21 cellular contexts compared by ENCODE assay signal in genomic region chr14:51523243-51523642, GRCh38.
DNase-seq lines count a peak whose midpoint lies in the region; ATAC-seq, FAIRE-seq and TF ChIP-seq lines count a peak whose summit lies in the region.
"Had no signal": no experiment of that assay in that cellular context is flagged by ENCODE, and none has a peak within 500 bp of the region (broad histone marks: within the 10 kb centered on the region; RNA-seq: fewer than 3 reads in every experiment).

No MANE protein-coding gene starts in this region.

- H3K9me3 Mint-ChIP-seq in stimulated activated effector memory CD8-positive, alpha-beta T cell treated with anti-CD3 and anti-CD28 coated beads, Interleukin-12 subunit alpha, Interleukin-12 subunit beta, amount 100 ng/mL, for 72 hours, result no peaks in the 10 kb centered on the region

- H3K27ac Mint-ChIP-seq in stimulated activated effector memory CD8-positive, alpha-beta T cell treated with anti-CD3 and anti-CD28 coated beads, Interleukin-12 subunit alpha, Interleukin-12 subunit beta, amount 100 ng/mL, for 72 hours, result no peak overlapping the region
- H3K27ac Mint-ChIP-seq: IgD-negative memory B cell had no signal

- no peak overlapping the region for H3K4me3 Mint-ChIP-seq in stimulated activated effector memory CD8-positive, alpha-beta T cell treated with anti-CD3 and anti-CD28 coated beads, Interleukin-12 subunit alpha, Interleukin-12 subunit beta, amount 100 ng/mL, for 72 hours
- H3K4me3 Mint-ChIP-seq: CD4-positive, CD25-positive, alpha-beta regulatory T cell; IgD-negative memory B cell had no signal

- no peaks in the 10 kb centered on the region for H3K79me2 ChIP-seq in endothelial cell of umbilical vein (ENCODE audit: control insufficient read depth, insufficient read depth, low read length)

- peak overlapping the region; percentile 86; the same call in 1 of the 2 replicates for H2AK5ac ChIP-seq in IMR-90 (ENCODE audit: low read depth, low read length)

- peak overlapping the region; percentile 66 for H3K4ac ChIP-seq in IMR-90 (ENCODE audit: low read depth, low read length)

- no peak overlapping the region for H3K9ac ChIP-seq in IMR-90 (ENCODE audit: low read depth, low read length)
- H3K9ac ChIP-seq in endothelial cell of umbilical vein (replicated peaks; ENCODE audit: extremely low read depth, insufficient read depth, low read length), result no peak overlapping the region

- no peaks in the 10 kb centered on the region; a peak in 1 of 4 replicates for H3K79me1 ChIP-seq in IMR-90 (ENCODE audit: low read depth in 1 of 2, low read length in 2 of 2)

- peak overlapping the region in 1 of 2 experiments; percentile 28; a peak in 2 of 4 replicates for H4K8ac ChIP-seq in IMR-90 (ENCODE audit: low read depth in 2 of 2, low read length in 2 of 2)

- H3K36me3 ChIP-seq in HAP-1 (replicated peaks) (no peaks in the 10 kb centered on the region), IMR-90 (ENCODE audit: control insufficient read depth, insufficient read depth, low read length) (no peaks in the 10 kb centered on the region), endothelial cell of umbilical vein (ENCODE audit: control insufficient read depth in 2 of 2, extremely low read depth in 1 of 2, insufficient read depth in 2 of 2, low read length in 2 of 2) (no peaks in the 10 kb centered on the region)
- H3K36me3 ChIP-seq: BE2C had no signal

- in situ Hi-C loops in HAP-1 (cut with MboI; ENCODE audit: low sequenced_read_pairs), result no loop called here
- in situ Hi-C loops in IMR-90 (cut with MboI; ENCODE audit: low sequenced_read_pairs), result no loop called here

- H3K4me2 ChIP-seq in IMR-90 (ENCODE audit: low read depth, low read length) (no peak overlapping the region), endothelial cell of umbilical vein (ENCODE audit: insufficient read depth, low read length) (no peak overlapping the region)

- H3K36me3 Mint-ChIP-seq in stimulated activated effector memory CD8-positive, alpha-beta T cell treated with anti-CD3 and anti-CD28 coated beads, Interleukin-12 subunit alpha, Interleukin-12 subunit beta, amount 100 ng/mL, for 72 hours, result no peaks in the 10 kb centered on the region
- H3K36me3 Mint-ChIP-seq: CD4-positive, CD25-positive, alpha-beta regulatory T cell; IgD-negative memory B cell had no signal

- peak overlapping the region; percentile 8 for H3K14ac ChIP-seq in IMR-90 (replicated peaks; ENCODE audit: low read depth, low read length)

- peak overlapping the region; percentile 53 for H2BK120ac ChIP-seq in IMR-90 (ENCODE audit: low read depth, low read length)

- no peaks in the 10 kb centered on the region for H3K4me1 Mint-ChIP-seq in stimulated activated effector memory CD8-positive, alpha-beta T cell treated with anti-CD3 and anti-CD28 coated beads, Interleukin-12 subunit alpha, Interleukin-12 subunit beta, amount 100 ng/mL, for 72 hours
- H3K4me1 Mint-ChIP-seq: CD4-positive, CD25-positive, alpha-beta regulatory T cell; IgD-negative memory B cell had no signal

- H3K4me1 ChIP-seq in HAP-1 (peaks cover 30% of the 10 kb centered on the region), IMR-90 (ENCODE audit: control insufficient read depth, insufficient read depth, low read length) (peaks cover 11% of the 10 kb centered on the region), endothelial cell of umbilical vein (ENCODE audit: control insufficient read depth, extremely low read depth, insufficient read depth, low read length) (peaks cover 17% of the 10 kb centered on the region)
- H3K4me1 ChIP-seq: BE2C, Caco-2 had no signal

- H3K18ac ChIP-seq in IMR-90 (ENCODE audit: low read depth, low read length), result peak overlapping the region; percentile 30

- H3K4me3 ChIP-seq in HAP-1, result no peak overlapping the region
- no peak overlapping the region for H3K4me3 ChIP-seq in IMR-90 (ENCODE audit: insufficient read depth, low read depth, low read length)
- H3K4me3 ChIP-seq in endothelial cell of umbilical vein (replicated peaks in 1 of 3; ENCODE audit: insufficient read depth in 1 of 3, low read depth in 1 of 3, low read length in 3 of 3), result no peak overlapping the region
- H3K4me3 ChIP-seq: GM12878 had no signal

- no peak overlapping the region for H3K56ac ChIP-seq in IMR-90 (ENCODE audit: extremely low read depth, insufficient read depth, low read length)

- peak overlapping the region; percentile 29; the same call in 1 of the 2 replicates for H3K23ac ChIP-seq in IMR-90 (ENCODE audit: low read depth, low read length)

- H3K9me3 ChIP-seq in HAP-1 (no peaks in the 10 kb centered on the region), IMR-90 (ENCODE audit: control insufficient read depth, insufficient read depth, low read length) (no peaks in the 10 kb centered on the region), endothelial cell of umbilical vein (replicated peaks; ENCODE audit: control insufficient read depth, insufficient read depth, low read length) (no peaks in the 10 kb centered on the region)
- H3K9me3 ChIP-seq: BE2C, Caco-2 had no signal

- H3K9me1 ChIP-seq in IMR-90 (ENCODE audit: insufficient read depth, low read length) (peaks cover 17% of the 10 kb centered on the region), endothelial cell of umbilical vein (replicated peaks; ENCODE audit: control insufficient read depth, extremely low read depth, insufficient read depth, low read length) (no peaks in the 10 kb centered on the region)

- H3K27ac ChIP-seq in IMR-90 (ENCODE audit: insufficient read depth, low read length) (no peak overlapping the region), endothelial cell of umbilical vein (ENCODE audit: insufficient read depth, low read depth, low read length) (no peak overlapping the region)
- H3K27ac ChIP-seq: HL-60 had no signal

- POLR2A ChIA-PET in IMR-90 (lab: Charles Lee; ENCODE audit: unreplicated experiment), result no interaction called here
- POLR2A ChIA-PET in endothelial cell of umbilical vein (lab: Charles Lee), result no interaction called here

- FAIRE-seq in endothelial cell of umbilical vein (lab: Jason Lieb, UNC), result peak; percentile 4
- FAIRE-seq: A204.1, D721Med, GM12878 had no signal

- H2AFZ ChIP-seq in IMR-90 (replicated peaks; ENCODE audit: low read length, poor library complexity) (peak overlapping the region; percentile 34), endothelial cell of umbilical vein (ENCODE audit: low read depth, low read length) (no peak overlapping the region)

- CTCF ChIA-PET in IMR-90 (lab: Yijun Ruan, JAX), result interaction anchor here (0.6 kb wide), 1 partner anchor 236 kb away, joined by 3 read pairs; no protein-coding TSS in a partner anchor
- CTCF ChIA-PET in endothelial cell of umbilical vein (lab: Charles Lee), result interaction anchor here (0.9 kb wide), 1 partner anchor 10 kb away, joined by 3 read pairs; no protein-coding TSS in a partner anchor

- H2BK15ac ChIP-seq in IMR-90 (ENCODE audit: low read depth, low read length), result peak overlapping the region; percentile 28; the same call in 2 of the 3 replicates

- H4K20me1 ChIP-seq in IMR-90 (ENCODE audit: insufficient read depth, low read length) (no peaks in the 10 kb centered on the region), endothelial cell of umbilical vein (replicated peaks; ENCODE audit: control insufficient read depth, extremely low read depth, insufficient read depth, low read length) (no peaks in the 10 kb centered on the region)

- TF ChIP-seq POLR2A in IMR-90 (IDR thresholded peaks at IDR 0.05; ENCODE audit: low read depth, low read length) (no peak), endothelial cell of umbilical vein (IDR thresholded peaks at IDR 0.05; ENCODE audit: low read depth, low read length) (no peak)

- H4K91ac ChIP-seq in IMR-90 (ENCODE audit: insufficient read depth, low read depth, low read length), result no peak overlapping the region

- H2BK20ac ChIP-seq in IMR-90 (ENCODE audit: low read depth, low read length), result peak overlapping the region; percentile 4

- H3K27me3 ChIP-seq in HAP-1 (ENCODE audit: low read depth) (no peaks in the 10 kb centered on the region), IMR-90 (ENCODE audit: control insufficient read depth, insufficient read depth, low read length) (no peaks in the 10 kb centered on the region), endothelial cell of umbilical vein (ENCODE audit: control insufficient read depth in 2 of 2, insufficient read depth in 2 of 2, low read length in 2 of 2) (no peaks in the 10 kb centered on the region)
- H3K27me3 ChIP-seq: BE2C had no signal

- no peak for TF ChIP-seq CTCF in IMR-90 (conservative IDR thresholded peaks at IDR 0.05; ENCODE audit: low read depth, low read length)
- TF ChIP-seq CTCF in endothelial cell of umbilical vein (IDR thresholded peaks at IDR 0.05; ENCODE audit: extremely low read depth in 1 of 2, insufficient read depth in 1 of 2, low read depth in 1 of 2, low read length in 2 of 2), result no peak

- dilution Hi-C loops in IMR-90 (cut with HindIII; ENCODE audit: low sequenced_read_pairs, unreplicated experiment) (no loop called here), endothelial cell of umbilical vein (cut with MboI; ENCODE audit: extremely low pct_ligation_motif_present, low sequenced_read_pairs) (no loop called here)

- no peak for TF ChIP-seq RAD21 in IMR-90 (IDR thresholded peaks at IDR 0.05; ENCODE audit: low read length)

- DNase-seq in HAP-1 (ENCODE audit: low spot score in 2 of 2), result peak; percentile 51 to 56
- DNase-seq in IMR-90, result no peak
- no peak for DNase-seq in endothelial cell of umbilical vein (ENCODE audit: low read depth, low spot score)
- no peak for DNase-seq in stimulated activated effector memory CD8-positive, alpha-beta T cell treated with anti-CD3 and anti-CD28 coated beads, Interleukin-12 subunit alpha, Interleukin-12 subunit beta, amount 100 ng/mL, for 72 hours (ENCODE audit: low spot score in 2 of 2)
- DNase-seq: ACHN; BE2C; C1 segment of cervical spinal cord; Caco-2; CD4-positive, CD25-positive, alpha-beta regulatory T cell; GF-D8; H7; Karpas-422; KBM-7 had no signal

- no peak overlapping the region for H2BK5ac ChIP-seq in IMR-90 (ENCODE audit: low read depth, low read length, poor library complexity, severe bottlenecking)

- BruUV-seq in IMR-90 (replicated peaks; lab: Mats Ljungman, UMichigan), result no TSS peak
- BruUV-seq in endothelial cell of umbilical vein (replicated peaks; lab: Mats Ljungman, UMichigan), result no TSS peak

- intact Hi-C loops in IMR-90 (cut with micrococcal nuclease) (no loop called here), endothelial cell of umbilical vein (cut with micrococcal nuclease) (no loop called here)

- peak overlapping the region; percentile 39 for H2AK9ac ChIP-seq in IMR-90 (replicated peaks; ENCODE audit: low read depth, low read length, poor library complexity)

- no peak for ATAC-seq in IMR-90 (ENCODE audit: low read depth)
- peak; percentile 21 for ATAC-seq in stimulated activated effector memory CD8-positive, alpha-beta T cell treated with anti-CD3 and anti-CD28 coated beads, Interleukin-12 subunit alpha, Interleukin-12 subunit beta, amount 100 ng/mL, for 72 hours
- ATAC-seq in GM21529 (IDR thresholded peaks at IDR 0.05; ENCODE audit: unreplicated experiment), result no peak
- ATAC-seq in HG02588 (IDR thresholded peaks at IDR 0.05; ENCODE audit: unreplicated experiment), result no peak
- ATAC-seq in HG02973 (IDR thresholded peaks at IDR 0.05; ENCODE audit: unreplicated experiment), result no peak
- ATAC-seq: GM12878 had no signal

- H4K5ac ChIP-seq in IMR-90 (ENCODE audit: low read depth, low read length), result peak overlapping the region; percentile 10; the same call in 1 of the 2 replicates

- WGBS in IMR-90 (ENCODE audit: extremely low coverage in 2 of 2, insufficient read length in 1 of 2), 2 experiments, result 100% methylated on average over 2 of the region's 4 CpGs; no CpG with 5 or more reads in 1 of the 2 experiments

Comparison
In these comparisons a context has a peak if more than half of its experiments do, and no peak if none do; other contexts are left out.
1. DNase-seq: peak in HAP-1 (2 of 2); none in IMR-90 (single experiment), endothelial cell of umbilical vein (single experiment) and stimulated activated effector memory CD8-positive, alpha-beta T cell treated with anti-CD3 and anti-CD28 coated beads, Interleukin-12 subunit alpha, Interleukin-12 subunit beta, amount 100 ng/mL, for 72 hours (0 of 2).